Comparison of ENCODE assay signal across 26 cellular contexts in genomic region chr6:144646066-144646800, GRCh38.
DNase-seq lines count a peak whose midpoint lies in the region; ATAC-seq, FAIRE-seq and TF ChIP-seq lines count a peak whose summit lies in the region.
"Had no signal": no experiment of that assay in that cellular context is flagged by ENCODE, and none has a peak within 500 bp of the region (broad histone marks: within the 10 kb centered on the region; RNA-seq: fewer than 3 reads in every experiment).

No MANE protein-coding gene starts in this region.

- POLR2A ChIA-PET in activated B cell treated with CpG ODN at 0.5 μM for 24 hours (lab: Charles Lee), result no interaction called here

- intact Hi-C loops in natural killer cell (cut with micrococcal nuclease) (no loop called here), activated B cell treated with CpG ODN at 0.5 μM for 24 hours (cut with micrococcal nuclease) (no loop called here)

- H3K27ac Mint-ChIP-seq in natural killer cell (peak overlapping the region; percentile 25 to 47), activated B cell treated with CpG ODN at 0.5 μM for 24 hours (peak overlapping the region; percentile 59), type B pancreatic cell (peak overlapping the region; percentile 6)
- peak overlapping the region in 1 of 2 donors; percentile 42 for H3K27ac Mint-ChIP-seq in natural killer cell treated with Interleukin-12 subunit alpha and Interleukin-12 subunit beta and Interleukin-15 and Interleukin-18, amount 100 ng/mL, for 72 hours
- H3K27ac Mint-ChIP-seq in T-helper 2 cell treated with Interferon-gamma antibody and Interleukin-4, amounts not matched to agents 5 μg/mL and 100 μg/mL, for 36 hours, result no peak overlapping the region
- H3K27ac Mint-ChIP-seq: dendritic cell treated with granulocyte-macrophage colony-stimulating factor and Interleukin-4, amounts not matched to agents 40 ng/mL and 50 ng/mL, for 4 days had no signal

- H3K27me3 Mint-ChIP-seq in natural killer cell (ENCODE audit: low read depth in 2 of 2), result no peaks in the 10 kb centered on the region
- H3K27me3 Mint-ChIP-seq in natural killer cell treated with Interleukin-12 subunit alpha and Interleukin-12 subunit beta and Interleukin-15 and Interleukin-18, amount 100 ng/mL, for 72 hours, result no peaks in the 10 kb centered on the region
- H3K27me3 Mint-ChIP-seq in activated B cell treated with CpG ODN at 0.5 μM for 24 hours, result no peaks in the 10 kb centered on the region
- no peaks in the 10 kb centered on the region for H3K27me3 Mint-ChIP-seq in type B pancreatic cell
- H3K27me3 Mint-ChIP-seq in T-helper 2 cell treated with Interferon-gamma antibody and Interleukin-4, amounts not matched to agents 5 μg/mL and 100 μg/mL, for 36 hours (ENCODE audit: low read depth), result no peaks in the 10 kb centered on the region
- H3K27me3 Mint-ChIP-seq: dendritic cell treated with granulocyte-macrophage colony-stimulating factor and Interleukin-4, amounts not matched to agents 40 ng/mL and 50 ng/mL, for 4 days had no signal

- DNase-seq in natural killer cell, result no peak
- DNase-seq in natural killer cell treated with Interleukin-12 subunit alpha and Interleukin-12 subunit beta and Interleukin-15 and Interleukin-18, amount 100 ng/mL, for 72 hours (ENCODE audit: low spot score), result no peak
- DNase-seq in activated B cell treated with CpG ODN at 0.5 μM for 24 hours, result no peak
- DNase-seq in type B pancreatic cell (ENCODE audit: extremely low spot score, unreplicated experiment), result no peak
- DNase-seq in T-helper 2 cell treated with Interferon-gamma antibody and Interleukin-4, amounts not matched to agents 5 μg/mL and 100 μg/mL, for 36 hours (ENCODE audit: low spot score), result no peak
- DNase-seq in DMS53 (lab: John Stamatoyannopoulos, UW), result no peak
- no peak for DNase-seq in DMS79 (lab: John Stamatoyannopoulos, UW)
- DNase-seq: activated CD4-positive, alpha-beta T cell treated with anti-CD3 and anti-CD28 coated beads for 4 hours; activated naive CD4-positive, alpha-beta T cell; activated T-cell treated with anti-CD3 and anti-CD28 coated beads, Interleukin-2, amount 50 U/mL, for 4 hours; amygdala; COR-L47; Kasumi-1; kidney; NCI-H1694; NCI-H2171 treated with DMSO at 0.1 percent for 48 hours; nucleus accumbens; retina; RPMI8226; substantia nigra; uterus had no signal

- H3K9me3 Mint-ChIP-seq in natural killer cell (no peaks in the 10 kb centered on the region), activated B cell treated with CpG ODN at 0.5 μM for 24 hours (no peaks in the 10 kb centered on the region), type B pancreatic cell (no peaks in the 10 kb centered on the region)
- no peaks in the 10 kb centered on the region for H3K9me3 Mint-ChIP-seq in natural killer cell treated with Interleukin-12 subunit alpha and Interleukin-12 subunit beta and Interleukin-15 and Interleukin-18, amount 100 ng/mL, for 72 hours
- H3K9me3 Mint-ChIP-seq in T-helper 2 cell treated with Interferon-gamma antibody and Interleukin-4, amounts not matched to agents 5 μg/mL and 100 μg/mL, for 36 hours, result no peaks in the 10 kb centered on the region
- H3K9me3 Mint-ChIP-seq: dendritic cell treated with granulocyte-macrophage colony-stimulating factor and Interleukin-4, amounts not matched to agents 40 ng/mL and 50 ng/mL, for 4 days had no signal

- CTCF ChIA-PET in activated B cell treated with CpG ODN at 0.5 μM for 24 hours (lab: Charles Lee), result no interaction called here

- H3K4me1 Mint-ChIP-seq in natural killer cell (peaks cover 44 to 60% of the 10 kb centered on the region in 2 donors), activated B cell treated with CpG ODN at 0.5 μM for 24 hours (peaks cover 13% of the 10 kb centered on the region), type B pancreatic cell (ENCODE audit: unreplicated experiment) (peaks cover 13% of the 10 kb centered on the region)
- peaks cover 33 to 39% of the 10 kb centered on the region in 2 donors for H3K4me1 Mint-ChIP-seq in natural killer cell treated with Interleukin-12 subunit alpha and Interleukin-12 subunit beta and Interleukin-15 and Interleukin-18, amount 100 ng/mL, for 72 hours (ENCODE audit: low read depth in 2 of 2)
- H3K4me1 Mint-ChIP-seq in T-helper 2 cell treated with Interferon-gamma antibody and Interleukin-4, amounts not matched to agents 5 μg/mL and 100 μg/mL, for 36 hours (ENCODE audit: low read depth), result no peaks in the 10 kb centered on the region

- H3K4me3 Mint-ChIP-seq in natural killer cell (no peak overlapping the region), activated B cell treated with CpG ODN at 0.5 μM for 24 hours (no peak overlapping the region), type B pancreatic cell (no peak overlapping the region)
- no peak overlapping the region for H3K4me3 Mint-ChIP-seq in natural killer cell treated with Interleukin-12 subunit alpha and Interleukin-12 subunit beta and Interleukin-15 and Interleukin-18, amount 100 ng/mL, for 72 hours
- no peak overlapping the region for H3K4me3 Mint-ChIP-seq in T-helper 2 cell treated with Interferon-gamma antibody and Interleukin-4, amounts not matched to agents 5 μg/mL and 100 μg/mL, for 36 hours
- H3K4me3 Mint-ChIP-seq: activated T-cell treated with anti-CD3 and anti-CD28 coated beads, Interleukin-2, amount 50 U/mL, for 4 hours; dendritic cell treated with granulocyte-macrophage colony-stimulating factor and Interleukin-4, amounts not matched to agents 40 ng/mL and 50 ng/mL, for 4 days had no signal

- H3K36me3 Mint-ChIP-seq in natural killer cell (no peaks in the 10 kb centered on the region), activated B cell treated with CpG ODN at 0.5 μM for 24 hours (ENCODE audit: low read depth) (peaks cover 24% of the 10 kb centered on the region), type B pancreatic cell (no peaks in the 10 kb centered on the region)
- peaks cover 5% of the 10 kb centered on the region for H3K36me3 Mint-ChIP-seq in natural killer cell treated with Interleukin-12 subunit alpha and Interleukin-12 subunit beta and Interleukin-15 and Interleukin-18, amount 100 ng/mL, for 72 hours
- peaks cover 12% of the 10 kb centered on the region for H3K36me3 Mint-ChIP-seq in T-helper 2 cell treated with Interferon-gamma antibody and Interleukin-4, amounts not matched to agents 5 μg/mL and 100 μg/mL, for 36 hours (ENCODE audit: low read depth)

- TF ChIP-seq CTCF in natural killer cell (IDR thresholded peaks at IDR 0.05) (no peak), activated B cell treated with CpG ODN at 0.5 μM for 24 hours (IDR thresholded peaks at IDR 0.05) (no peak), type B pancreatic cell (conservative IDR thresholded peaks at IDR 0.05) (no peak)

- ATAC-seq in natural killer cell, result no peak
- ATAC-seq in natural killer cell treated with Interleukin-12 subunit alpha and Interleukin-12 subunit beta and Interleukin-15 and Interleukin-18, amount 100 ng/mL, for 72 hours, result no peak
- ATAC-seq in activated B cell treated with CpG ODN at 0.5 μM for 24 hours (ENCODE audit: low read depth), result no peak
- ATAC-seq: activated T-cell treated with anti-CD3 and anti-CD28 coated beads, Interleukin-2, amount 50 U/mL, for 4 hours had no signal

- FAIRE-seq in islet of Langerhans (lab: Jason Lieb, UNC), result peak; percentile 76
- FAIRE-seq: A204.1, endometrium, HTR-8/SVneo, kidney had no signal
